In genomic region chr6:2611092-2611491, GRCh38 we compare ENCODE assay signal across 27 cellular contexts.
DNase-seq lines count a peak whose midpoint lies in the region; ATAC-seq and TF ChIP-seq lines count a peak whose summit lies in the region.
"Had no signal": no experiment of that assay in that cellular context is flagged by ENCODE, and none has a peak within 500 bp of the region (broad histone marks: within the 10 kb centered on the region; RNA-seq: fewer than 3 reads in every experiment).

No MANE protein-coding gene starts in this region.

- H3F3A ChIP-seq in PC-3 (ENCODE audit: low read length, unreplicated experiment), result no peaks in the 10 kb centered on the region

- 74% methylated on average over 2 of the region's 2 CpGs for whole genome bisulfite sequencing in hepatocyte (ENCODE audit: low lambda C conversion rate, missing lambda C conversion rate)
- 65 to 75% methylated on average over 2 of the region's 2 CpGs for WGBS in testis, 2 donors

- H3K9ac ChIP-seq in PC-3 (ENCODE audit: low read length), result no peak overlapping the region

- H2AFZ ChIP-seq in PC-3 (ENCODE audit: low read length), result no peak overlapping the region
- no peak overlapping the region for H2AFZ ChIP-seq in hepatocyte

- peak; percentile 26 for DNase-seq in ELR (ENCODE audit: low read depth)
- DNase-seq in PC-3, result peak; percentile 61
- DNase-seq in cardiac fibroblast (ENCODE audit: low read depth in 2 of 2), result peak; percentile 61 to 64
- DNase-seq in hepatocyte (ENCODE audit: low spot score), result peak; percentile 28
- no peak for DNase-seq in testis
- DNase-seq in pons (ENCODE audit: low spot score), result no peak
- DNase-seq: activated CD4-positive, alpha-beta memory T cell treated with anti-CD3 and anti-CD28 coated beads, Interleukin-2, amount 10 ng/mL, durations not matched to agents 7 days and 5 days; activated CD4-positive, CD25-positive, alpha-beta regulatory T cell; activated gamma-delta T cell treated with Interleukin-2 at 50 U/mL for 16 hours; amniotic stem cell; CD4-positive, CD25-positive, alpha-beta regulatory T cell; DMS 273 treated with DMSO at 0.1 percent for 48 hours; effector memory CD8-positive, alpha-beta T cell; foreskin melanocyte; NCI-H1417 treated with DMSO at 0.1 percent for 48 hours; NCI-H2107; NCI-H510A; nephron progenitor cell; psoas muscle; RPMI8226; stimulated activated CD4-positive, alpha-beta T cell treated with anti-CD3 and anti-CD28 coated beads, Interleukin-2, amount 100 ng/mL, for 24 hours; stimulated activated naive B cell treated with anti-CD40 and anti-IgM and Interleukin-4, amounts not matched to agents 10 μg/mL and 1 μg/mL and 100 μg/mL, for 72 hours; tibial artery had no signal

- H3K36me3 ChIP-seq in PC-3 (ENCODE audit: low read depth, low read length) (no peaks in the 10 kb centered on the region), hepatocyte (replicated peaks; ENCODE audit: insufficient read depth, low read depth) (no peaks in the 10 kb centered on the region), testis (ENCODE audit: low read depth, missing control alignments) (no peaks in the 10 kb centered on the region)
- H3K36me3 ChIP-seq: tibial artery had no signal

- intact Hi-C loops in PC-3 (cut with micrococcal nuclease), result loop anchor here (1.0 to 2.0 kb wide), 3 partner anchors 20 to 84 kb away; no protein-coding TSS in a partner anchor
- intact Hi-C loops in testis (cut with DNase I; ENCODE audit: low total_unique reads), result no loop called here

- H3K79me2 ChIP-seq in PC-3 (ENCODE audit: low read length) (no peaks in the 10 kb centered on the region), hepatocyte (no peaks in the 10 kb centered on the region)

- POLR2A ChIA-PET in PC-3 (lab: Charles Lee; ENCODE audit: unreplicated experiment), result interaction anchor here (0.7 kb wide), 1 partner anchor 623 kb away, joined by 3 read pairs; no protein-coding TSS in a partner anchor

- H3K4me3 ChIP-seq in PC-3 (ENCODE audit: low read length) (no peak overlapping the region), cardiac fibroblast (replicated peaks in 1 of 2; ENCODE audit: low read depth in 2 of 2, low read length in 2 of 2) (no peak overlapping the region), hepatocyte (no peak overlapping the region), testis (no peak overlapping the region)
- H3K4me3 ChIP-seq: GM12878, psoas muscle, tibial artery had no signal

- H3K4me2 ChIP-seq in PC-3 (ENCODE audit: low read length) (no peak overlapping the region), hepatocyte (no peak overlapping the region)

- CTCF ChIA-PET in PC-3 (lab: Charles Lee), result no interaction called here

- H3K9me3 ChIP-seq in PC-3 (ENCODE audit: low read length) (no peaks in the 10 kb centered on the region), hepatocyte (ENCODE audit: low read depth) (no peaks in the 10 kb centered on the region), testis (no peaks in the 10 kb centered on the region)
- H3K9me3 ChIP-seq: tibial artery had no signal

- H4K20me1 ChIP-seq in PC-3 (ENCODE audit: low read length) (no peaks in the 10 kb centered on the region), hepatocyte (ENCODE audit: insufficient read depth, poor library complexity, severe bottlenecking) (no peaks in the 10 kb centered on the region)

- BruUV-seq in PC-3 (replicated peaks; lab: Mats Ljungman, UMichigan), result no TSS peak

- TF ChIP-seq CTCF in PC-3 (conservative IDR thresholded peaks at IDR 0.05; ENCODE audit: low read depth, low read length) (peak; percentile 33; the same call in 1 of the 2 replicates), cardiac fibroblast (IDR thresholded peaks at IDR 0.05; ENCODE audit: low read depth, low read length) (peak; percentile 13), hepatocyte (IDR thresholded peaks at IDR 0.05; ENCODE audit: poor library complexity) (no peak), testis (IDR thresholded peaks at IDR 0.05) (no peak)

- no peak for TF ChIP-seq POLR2A in testis (IDR thresholded peaks at IDR 0.05)

- ATAC-seq in PC-3 (peak; percentile 99), GM18517 (IDR thresholded peaks at IDR 0.05; ENCODE audit: unreplicated experiment) (no peak), HG02588 (IDR thresholded peaks at IDR 0.05; ENCODE audit: unreplicated experiment) (no peak)
- ATAC-seq: effector memory CD8-positive, alpha-beta T cell; GM12878; psoas muscle; SK-N-SH treated with all-trans-retinoic acid at 6 μM for 48 hours; stimulated activated naive B cell treated with anti-CD40 and anti-IgM and Interleukin-4, amounts not matched to agents 10 μg/mL and 1 μg/mL and 100 μg/mL, for 72 hours had no signal

- H3K4me1 ChIP-seq in PC-3 (ENCODE audit: insufficient read depth, low read length) (peaks cover 4% of the 10 kb centered on the region; the same call in 1 of the 2 replicates), hepatocyte (ENCODE audit: insufficient read depth) (no peaks in the 10 kb centered on the region), testis (no peaks in the 10 kb centered on the region)
- H3K4me1 ChIP-seq: psoas muscle had no signal

- H3K9me2 ChIP-seq in PC-3 (replicated peaks; ENCODE audit: low read length), result no peaks in the 10 kb centered on the region
- H3K9me2 ChIP-seq in hepatocyte (replicated peaks; ENCODE audit: insufficient read depth), result no peaks in the 10 kb centered on the region

- H3K27ac ChIP-seq in PC-3 (ENCODE audit: low read length) (no peak overlapping the region), hepatocyte (no peak overlapping the region), testis (no peak overlapping the region)
- H3K27ac ChIP-seq: psoas muscle, tibial artery had no signal

- H3K27me3 ChIP-seq in PC-3 (ENCODE audit: low read length) (no peaks in the 10 kb centered on the region), hepatocyte (no peaks in the 10 kb centered on the region), testis (no peaks in the 10 kb centered on the region)
- H3K27me3 ChIP-seq: tibial artery had no signal

Comparison
In these comparisons a context has a peak if more than half of its experiments do, and no peak if none do; other contexts are left out.
1. DNase-seq: peak in ELR (single experiment), PC-3 (single experiment), cardiac fibroblast (2 of 2) and hepatocyte (single experiment); none in testis (single experiment) and pons (single experiment).
2. CTCF ChIP-seq: peak in PC-3 (single experiment) and cardiac fibroblast (single experiment); none in hepatocyte (single experiment) and testis (0 of 3).